8 cellular contexts compared by ENCODE assay signal in genomic region chr2:6352906-6353515, GRCh38.
DNase-seq lines count a peak whose midpoint lies in the region; ATAC-seq and TF ChIP-seq lines count a peak whose summit lies in the region.

No MANE protein-coding gene starts in this region.

- in situ Hi-C loops in SK-MEL-5 (cut with HindIII; ENCODE audit: low pct_unique_long_range_greater_than_20kb, low sequenced_read_pairs): no loop called here

- H3K9me3 ChIP-seq in sigmoid colon: no peaks in the 10 kb centered on the region

- WGBS in sigmoid colon, 2 donors: 33 to 59% methylated on average over 8 of the region's 8 CpGs

- ATAC-seq in Right ventricle myocardium superior (ENCODE audit: poor library complexity) (peak; percentile 74), GM19395 (IDR thresholded peaks at IDR 0.05; ENCODE audit: unreplicated experiment) (no peak), HG03565 (IDR thresholded peaks at IDR 0.05; ENCODE audit: unreplicated experiment) (no peak)

- intact Hi-C loops in Right ventricle myocardium superior (cut with DNase I) (no loop called here), cardiac septum (cut with DNase I) (loop anchor here (2.0 kb wide), 1 partner anchor 420 kb away; no protein-coding TSS in a partner anchor), sigmoid colon (cut with DNase I) (loop anchor here (10.0 kb wide), 1 partner anchor 422 kb away; no protein-coding TSS in a partner anchor)

- peak; percentile 63 for DNase-seq in Right ventricle myocardium superior
- no peak for DNase-seq in cardiac septum (ENCODE audit: low spot score)
- DNase-seq in SK-MEL-5 (ENCODE audit: low read depth, low spot score): peak; percentile 73
- peak; percentile 22 for DNase-seq in iPS DF 4.7 (ENCODE audit: extremely low read depth, low spot score)
- DNase-seq in type B pancreatic cell (ENCODE audit: extremely low spot score, unreplicated experiment): no peak
- DNase-seq in sigmoid colon: no peak

- H3K9me3 Mint-ChIP-seq in type B pancreatic cell: peaks cover 4% of the 10 kb centered on the region

- H3K27ac Mint-ChIP-seq in type B pancreatic cell: no peak overlapping the region

- TF ChIP-seq CTCF in type B pancreatic cell (conservative IDR thresholded peaks at IDR 0.05): peak; percentile 77
- TF ChIP-seq CTCF in sigmoid colon (IDR thresholded peaks at IDR 0.05): peak in 2 of 4 experiments; percentile 35 to 40

- H3K36me3 Mint-ChIP-seq in type B pancreatic cell: no peaks in the 10 kb centered on the region

- H3K4me1 ChIP-seq in sigmoid colon: no peaks in the 10 kb centered on the region

- TF ChIP-seq EP300 in sigmoid colon (IDR thresholded peaks at IDR 0.05): no peak

- no peak overlapping the region for H3K27ac ChIP-seq in sigmoid colon

- H3K27me3 ChIP-seq in sigmoid colon: no peaks in the 10 kb centered on the region

- no peaks in the 10 kb centered on the region for H3K36me3 ChIP-seq in sigmoid colon

- H3K4me3 ChIP-seq in sigmoid colon: no peak overlapping the region

- H3K4me3 Mint-ChIP-seq in type B pancreatic cell: no peak overlapping the region

- H3K27me3 Mint-ChIP-seq in type B pancreatic cell: peaks cover 2% of the 10 kb centered on the region

- TF ChIP-seq POLR2A in sigmoid colon (IDR thresholded peaks at IDR 0.05): no peak

- H3K4me1 Mint-ChIP-seq in type B pancreatic cell (ENCODE audit: unreplicated experiment): peaks cover 8% of the 10 kb centered on the region

Comparison
In these comparisons a context has a peak if more than half of its experiments do, and no peak if none do; other contexts are left out.
1. DNase-seq: peak in Right ventricle myocardium superior (single experiment), SK-MEL-5 (single experiment) and iPS DF 4.7 (single experiment); none in cardiac septum (single experiment), type B pancreatic cell (single experiment) and sigmoid colon (single experiment).